15 cellular contexts compared by ENCODE assay signal in genomic region chr10:103549349-103549685, GRCh38. TPM values are rescaled to one million over a fixed set of nuclear protein-coding genes. Genes with fewer than 3 reads are reported as not detected.
DNase-seq lines count a peak whose midpoint lies in the region; ATAC-seq and TF ChIP-seq lines count a peak whose summit lies in the region.
"Had no signal": no experiment of that assay in that cellular context is flagged by ENCODE, and none has a peak within 500 bp of the region (broad histone marks: within the 10 kb centered on the region; RNA-seq: fewer than 3 reads in every experiment).

No MANE protein-coding gene starts in this region.

- ATAC-seq in SK-N-SH treated with all-trans-retinoic acid at 6 μM for 48 hours (no peak), sciatic nerve (no peak), upper lobe of right lung (no peak), HG02981 (IDR thresholded peaks at IDR 0.05; ENCODE audit: unreplicated experiment) (no peak), HG03159 (IDR thresholded peaks at IDR 0.05; ENCODE audit: unreplicated experiment) (no peak)
- ATAC-seq: Panc1 had no signal

- H3K36me3 ChIP-seq in SK-N-SH (replicated peaks in 1 of 2; ENCODE audit: control insufficient read depth in 1 of 2, insufficient read depth in 2 of 2, low read length in 1 of 2) = no peaks in the 10 kb centered on the region
- no peaks in the 10 kb centered on the region for H3K36me3 ChIP-seq in upper lobe of right lung
- H3K36me3 ChIP-seq: BLaER1 had no signal

- H3K4me3 ChIP-seq in SK-N-SH (ENCODE audit: low read depth in 2 of 2, low read length in 1 of 2) = no peak overlapping the region
- H3K4me3 ChIP-seq in upper lobe of right lung = no peak overlapping the region
- H3K4me3 ChIP-seq: BLaER1, GM23248 had no signal

- H3K27me3 ChIP-seq in SK-N-SH (ENCODE audit: insufficient read depth) = no peaks in the 10 kb centered on the region
- no peaks in the 10 kb centered on the region for H3K27me3 ChIP-seq in upper lobe of right lung

- no peaks in the 10 kb centered on the region for H3K79me2 ChIP-seq in SK-N-SH (ENCODE audit: insufficient read depth)

- H3K9me3 ChIP-seq in SK-N-SH (no peaks in the 10 kb centered on the region), upper lobe of right lung (no peaks in the 10 kb centered on the region)
- H3K9me3 ChIP-seq: BLaER1 had no signal

- H3K27ac ChIP-seq in SK-N-SH (ENCODE audit: low read depth in 2 of 2, low read length in 1 of 2) = no peak overlapping the region
- H3K27ac ChIP-seq in upper lobe of right lung = no peak overlapping the region
- H3K27ac ChIP-seq: BLaER1, GM23248 had no signal

- CTCF ChIA-PET in SK-N-SH (lab: Yijun Ruan, JAX) = no interaction called here

- POLR2A ChIA-PET in SK-N-SH (lab: Yijun Ruan, JAX) = no interaction called here

- DNase-seq in SK-N-SH = peak; percentile 3
- peak; percentile 17 for DNase-seq in islet precursor cell
- DNase-seq in sciatic nerve (ENCODE audit: low spot score) = peak; percentile 26
- peak; percentile 7 for DNase-seq in upper lobe of right lung
- DNase-seq in superior temporal gyrus (ENCODE audit: extremely low spot score) = no peak
- DNase-seq: CD8-positive, alpha-beta memory T cell; GM23248; KBM-7; MV-4-11; NCI-H1417 treated with DMSO at 0.1 percent for 48 hours had no signal

- H3K4me1 ChIP-seq in SK-N-SH (ENCODE audit: control insufficient read depth in 1 of 2, insufficient read depth in 2 of 2, low read depth in 1 of 2, low read length in 1 of 2) = peaks cover 0 to 56% of the 10 kb centered on the region in 2 experiments; a peak in 1 of 4 replicates
- H3K4me1 ChIP-seq in upper lobe of right lung = no peaks in the 10 kb centered on the region

- H3K9me2 ChIP-seq in SK-N-SH = no peaks in the 10 kb centered on the region

- intact Hi-C loops in sciatic nerve (cut with DNase I) = no loop called here
- intact Hi-C loops in upper lobe of right lung (cut with DNase I) = no loop called here

- TF ChIP-seq CTCF in SK-N-SH (IDR thresholded peaks at IDR 0.05) (no peak), upper lobe of right lung (IDR thresholded peaks at IDR 0.05) (no peak)

- TF ChIP-seq RAD21 in SK-N-SH (IDR thresholded peaks at IDR 0.05; ENCODE audit: low read length) = no peak

- no peak overlapping the region for H2AFZ ChIP-seq in SK-N-SH (ENCODE audit: low read depth)
- H2AFZ ChIP-seq: GM23248 had no signal

- H3F3A ChIP-seq in SK-N-SH (replicated peaks; ENCODE audit: insufficient read depth) = no peaks in the 10 kb centered on the region

- WGBS in SK-N-SH (ENCODE audit: low lambda C conversion rate) = 57% methylated on average over 3 of the region's 3 CpGs

- H3K4me2 ChIP-seq in SK-N-SH = no peak overlapping the region

- TF ChIP-seq EP300 in SK-N-SH (IDR thresholded peaks at IDR 0.05; ENCODE audit: borderline replicate concordance in 1 of 2, low read depth in 1 of 2, low read length in 1 of 2) = no peak

- no peaks in the 10 kb centered on the region for H4K20me1 ChIP-seq in SK-N-SH (ENCODE audit: insufficient read depth)
- H4K20me1 ChIP-seq: BLaER1 had no signal

- no peak overlapping the region for H3K9ac ChIP-seq in SK-N-SH
- H3K9ac ChIP-seq: BLaER1, GM23248 had no signal

TF ChIP-seq in SK-N-SH, 30 proteins besides CTCF, POLR2A, EP300 and RAD21:
- no peak for TF ChIP-seq MXI1 (IDR thresholded peaks at IDR 0.05; ENCODE audit: low read depth, low read length)
- no peak for TF ChIP-seq RXRA (IDR thresholded peaks at IDR 0.05; ENCODE audit: borderline replicate concordance, low read depth)
- no peak for TF ChIP-seq ELF1 (IDR thresholded peaks at IDR 0.05)
- TF ChIP-seq FOSL2 (IDR thresholded peaks at IDR 0.05; ENCODE audit: borderline replicate concordance, low read depth) = no peak
- TF ChIP-seq CHD2 (IDR thresholded peaks at IDR 0.05; ENCODE audit: low read length, partially characterized antibody) = no peak
- no peak for TF ChIP-seq TCF12 (IDR thresholded peaks at IDR 0.05)
- TF ChIP-seq, protein P1, sequence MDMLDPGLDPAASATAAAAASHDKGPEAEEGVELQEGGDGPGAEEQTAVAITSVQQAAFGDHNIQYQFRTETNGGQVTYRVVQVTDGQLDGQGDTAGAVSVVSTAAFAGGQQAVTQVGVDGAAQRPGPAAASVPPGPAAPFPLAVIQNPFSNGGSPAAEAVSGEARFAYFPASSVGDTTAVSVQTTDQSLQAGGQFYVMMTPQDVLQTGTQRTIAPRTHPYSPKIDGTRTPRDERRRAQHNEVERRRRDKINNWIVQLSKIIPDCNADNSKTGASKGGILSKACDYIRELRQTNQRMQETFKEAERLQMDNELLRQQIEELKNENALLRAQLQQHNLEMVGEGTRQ (IDR thresholded peaks at IDR 0.05; ENCODE audit: borderline replicate concordance, low read depth, low read length) = no peak
- TF ChIP-seq GABPA (IDR thresholded peaks at IDR 0.05; ENCODE audit: low read depth) = no peak
- TF ChIP-seq NRF1 (IDR thresholded peaks at IDR 0.05; ENCODE audit: low read depth, low read length) = no peak
- TF ChIP-seq TAF1 (IDR thresholded peaks at IDR 0.05; ENCODE audit: borderline replicate concordance, low read depth, low read length) = no peak
- no peak for TF ChIP-seq MEF2A (IDR thresholded peaks at IDR 0.05; ENCODE audit: borderline replicate concordance, low read depth)
- no peak for TF ChIP-seq USF1 (IDR thresholded peaks at IDR 0.05; ENCODE audit: borderline replicate concordance, low read depth)

TF ChIP-seq in SK-N-SH treated with all-trans-retinoic acid at 6 μM for 48 hours, 23 proteins besides CTCF, POLR2A, EP300 and RAD21:
- TF ChIP-seq RARB (CRISPR knock-in tag; IDR thresholded peaks at IDR 0.05) = no peak
- TF ChIP-seq TCF4 (CRISPR knock-in tag; IDR thresholded peaks at IDR 0.05; ENCODE audit: borderline replicate concordance) = no peak

RNA-seq across cellular contexts. Expression of gene NEURL1, which starts 55.8 kb away (rescaled TPM):
- polyA plus RNA-seq in SK-N-SH (2012; rRNA removed) = 0.05 and 0.19 TPM in 2 replicates
- polyA plus RNA-seq in SK-N-SH (2012; cell fraction: cytosol; rRNA removed) = 0.04 and 0.05 TPM in 2 replicates
- polyA plus RNA-seq in SK-N-SH (2012; cell fraction: nucleus; rRNA removed) = 0.12 and 0.36 TPM in 2 replicates
- total RNA-seq in sciatic nerve = 0.36 TPM
- total RNA-seq in upper lobe of right lung = 0.64 TPM
